ENCODE assay signal across 24 cellular contexts in genomic region chr2:167398791-167399371, GRCh38.
"Had no signal": no experiment of that assay in that cellular context is flagged by ENCODE, and none has a peak within 500 bp of the region (broad histone marks: within the 10 kb centered on the region; RNA-seq: fewer than 3 reads in every experiment).

No MANE protein-coding gene starts in this region.

- ATAC-seq: esophagus mucosa; left lung; stimulated activated naive B cell treated with anti-CD40 and anti-IgM and Interleukin-4, amounts not matched to agents 10 μg/mL and 1 μg/mL and 100 μg/mL, for 72 hours had no signal

- H3K36me3 ChIP-seq: adrenal gland, cardiac muscle cell, left lung, stomach, thyroid gland, upper lobe of left lung, vagina had no signal

- DNase-seq: activated CD4-positive, alpha-beta memory T cell treated with anti-CD3 and anti-CD28 coated beads for 36 hours; activated CD4-positive, alpha-beta T cell treated with anti-CD3 and anti-CD28 coated beads, Interleukin-2, amount 10 ng/mL, durations not matched to agents 24 days and 14 days; activated CD4-positive, CD25-positive, alpha-beta regulatory T cell treated with anti-CD3 and anti-CD28 coated beads, Interleukin-2, amount 50 U/mL, for 72 hours; activated CD8-positive, alpha-beta memory T cell treated with anti-CD3 and anti-CD28 coated beads, Interleukin-2, amount 50 U/mL, for 4 hours; activated effector memory CD4-positive, alpha-beta T cell treated with anti-CD3 and anti-CD28 coated beads, Interleukin-2, amount 50 U/mL, for 16 hours; activated naive CD4-positive, alpha-beta T cell treated with anti-CD3 and anti-CD28 coated beads for 36 hours; activated naive CD8-positive, alpha-beta T cell treated with anti-CD3 and anti-CD28 coated beads for 36 hours; activated T-cell treated with anti-CD3 and anti-CD28 coated beads, Interleukin-2, amount 50 U/mL, for 1 hour; adrenal gland; aorta; endodermal cell; foreskin fibroblast; head of caudate nucleus; left lung; posterior cingulate gyrus; stimulated activated CD4-positive, alpha-beta T cell treated with anti-CD3 and anti-CD28 coated beads, Interleukin-1b, Interleukin-23, amount 100 ng/mL, for 48 hours; stimulated activated naive B cell treated with anti-CD40 and anti-IgM and Interleukin-4, amounts not matched to agents 10 μg/mL and 1 μg/mL and 100 μg/mL, for 72 hours; stomach; thyroid gland; upper lobe of left lung had no signal

- H3K4me1 ChIP-seq: adrenal gland, left lung, stomach, thyroid gland, upper lobe of left lung, vagina had no signal

- H3K27me3 ChIP-seq: adrenal gland, cardiac muscle cell, left lung, stomach, thyroid gland, upper lobe of left lung, vagina had no signal

- H3K9me3 ChIP-seq: adrenal gland, left lung, thyroid gland, upper lobe of left lung, vagina had no signal

- H3K4me3 ChIP-seq: adrenal gland, cardiac muscle cell, left lung, smooth muscle cell, stomach, thyroid gland, upper lobe of left lung, vagina had no signal

- H3K27ac ChIP-seq: adrenal gland, cardiac muscle cell, left lung, stomach, thyroid gland, upper lobe of left lung, vagina had no signal
